Comparison of ENCODE assay signal across 26 cellular contexts in genomic region chr17:72943826-72944689, GRCh38.
DNase-seq lines count a peak whose midpoint lies in the region; ATAC-seq, FAIRE-seq and TF ChIP-seq lines count a peak whose summit lies in the region.
"Had no signal": no experiment of that assay in that cellular context is flagged by ENCODE, and none has a peak within 500 bp of the region (broad histone marks: within the 10 kb centered on the region; RNA-seq: fewer than 3 reads in every experiment).

No MANE protein-coding gene starts in this region.

- peak; percentile 42 for FAIRE-seq in K562 (lab: Jason Lieb, UNC)
- FAIRE-seq: astrocyte, GM12892 had no signal

- no peaks in the 10 kb centered on the region; the same call in 2 of the 3 replicates for H3K36me3 ChIP-seq in K562 (ENCODE audit: control insufficient read depth, insufficient read depth, low read length)
- H3K36me3 ChIP-seq in neural progenitor cell, result no peaks in the 10 kb centered on the region
- H3K36me3 ChIP-seq: heart left ventricle had no signal

- H3K27me3 ChIP-seq in K562 (ENCODE audit: control insufficient read depth in 2 of 2, insufficient read depth in 2 of 2, low read length in 2 of 2) (no peaks in the 10 kb centered on the region), neural progenitor cell (no peaks in the 10 kb centered on the region)
- H3K27me3 ChIP-seq: heart left ventricle had no signal

- no peak overlapping the region for H3K27ac ChIP-seq in K562 (ENCODE audit: extremely low read depth, low read depth, low read length)
- no peak overlapping the region for H3K27ac ChIP-seq in neural progenitor cell
- H3K27ac ChIP-seq: 22Rv1, epithelial cell of prostate, heart left ventricle had no signal

- H3K9me3 ChIP-seq in K562 (replicated peaks; ENCODE audit: control insufficient read depth, insufficient read depth, low read depth, low read length) (no peaks in the 10 kb centered on the region), neural progenitor cell (ENCODE audit: low read depth) (no peaks in the 10 kb centered on the region)
- H3K9me3 ChIP-seq: heart left ventricle had no signal

- peaks cover 7% of the 10 kb centered on the region for H3K27me3 Mint-ChIP-seq in neural progenitor cell (ENCODE audit: insufficient read depth, low read depth)
- H3K27me3 Mint-ChIP-seq: activated CD8-positive, alpha-beta memory T cell treated with anti-CD3 and anti-CD28 coated beads, Interleukin-2, amount 10 ng/mL, durations not matched to agents 7 days and 5 days; CD8-positive, alpha-beta memory T cell; memory B cell had no signal

- H3K4me1 ChIP-seq in K562 (replicated peaks in 1 of 2; ENCODE audit: control insufficient read depth in 2 of 2, insufficient read depth in 2 of 2, low read length in 2 of 2) (no peaks in the 10 kb centered on the region), neural progenitor cell (peaks cover 10% of the 10 kb centered on the region)
- H3K4me1 ChIP-seq: heart left ventricle had no signal

- BruUV-seq in K562 (replicated peaks; lab: Mats Ljungman, UMichigan), result no TSS peak

- no peaks in the 10 kb centered on the region for H3K9me3 Mint-ChIP-seq in neural progenitor cell
- H3K9me3 Mint-ChIP-seq: activated naive CD4-positive, alpha-beta T cell treated with anti-CD3 and anti-CD28 coated beads, Interleukin-2, amount 50 U/mL, for 72 hours; activated T-helper 1 cell treated with anti-CD3 and anti-CD28 coated beads, Interleukin-12 subunit alpha, Interleukin-12 subunit beta, Interleukin-2, Interleukin-4 antibody, amounts not matched to agents 30 ng/mL and 10 ng/mL and 1 ng/mL, durations not matched to agents 14 hours and 24 hours and 36 hours; CD8-positive, alpha-beta memory T cell; memory B cell had no signal

- H3K9ac ChIP-seq in K562 (ENCODE audit: insufficient read depth in 1 of 2, low read depth in 2 of 2, low read length in 2 of 2) (no peak overlapping the region), neural progenitor cell (no peak overlapping the region)

- CTCF ChIA-PET in K562 (lab: Yijun Ruan, JAX; ENCODE audit: low intra/inter-chr PET ratio), result no interaction called here

- H3K79me2 ChIP-seq in K562 (ENCODE audit: control insufficient read depth, insufficient read depth, low read length) (no peaks in the 10 kb centered on the region), neural progenitor cell (ENCODE audit: low read depth) (no peaks in the 10 kb centered on the region)

- H3K4me3 ChIP-seq in K562 (no peak overlapping the region), neural progenitor cell (no peak overlapping the region)
- H3K4me3 ChIP-seq: heart left ventricle had no signal

- no peak overlapping the region for H3K4me2 ChIP-seq in K562 (ENCODE audit: insufficient read depth, low read length)
- no peak overlapping the region for H3K4me2 ChIP-seq in neural progenitor cell

- no peaks in the 10 kb centered on the region for H3K9me1 ChIP-seq in K562 (ENCODE audit: control insufficient read depth, insufficient read depth, low read length)

- no peak for TF ChIP-seq RAD21 in K562 (CRISPR knock-in tag; conservative IDR thresholded peaks at IDR 0.05 in 1 of 2, IDR thresholded peaks at IDR 0.05 in 1 of 2)

- POLR2A ChIA-PET in K562 (lab: Yijun Ruan, JAX), result no interaction called here

- H3F3A ChIP-seq in neural progenitor cell (ENCODE audit: low read depth), result no peaks in the 10 kb centered on the region

- no peak for TF ChIP-seq POLR2A in K562 (conservative IDR thresholded peaks at IDR 0.05)

- 49% methylated on average over 4 of the region's 4 CpGs for WGBS in K562 (ENCODE audit: insufficient coverage, low coverage, missing lambda C conversion rate)

- TF ChIP-seq CTCF in K562 (IDR thresholded peaks at IDR 0.05 in 2 of 3, conservative IDR thresholded peaks at IDR 0.05 in 1 of 3; ENCODE audit: insufficient read depth in 2 of 3, low read depth in 1 of 3, low read length in 3 of 3), result no peak
- TF ChIP-seq CTCF in neural progenitor cell (IDR thresholded peaks at IDR 0.05), result no peak

- H3K4me3 Mint-ChIP-seq in neural progenitor cell, result no peak overlapping the region
- H3K4me3 Mint-ChIP-seq: activated CD8-positive, alpha-beta memory T cell treated with anti-CD3 and anti-CD28 coated beads, Interleukin-2, amount 10 ng/mL, durations not matched to agents 7 days and 5 days; activated T-helper 1 cell treated with anti-CD3 and anti-CD28 coated beads, Interleukin-12 subunit alpha, Interleukin-12 subunit beta, Interleukin-2, Interleukin-4 antibody, amounts not matched to agents 30 ng/mL and 10 ng/mL and 1 ng/mL, durations not matched to agents 14 hours and 24 hours and 36 hours; CD8-positive, alpha-beta memory T cell; memory B cell had no signal

- TF ChIP-seq EP300 in K562 (IDR thresholded peaks at IDR 0.05; ENCODE audit: low read length), result no peak

- H4K20me1 ChIP-seq in K562 (replicated peaks; ENCODE audit: control insufficient read depth, insufficient read depth, low read length) (no peaks in the 10 kb centered on the region; the same call in 1 of the 2 replicates), neural progenitor cell (ENCODE audit: low read depth) (no peaks in the 10 kb centered on the region)

- H3K27ac Mint-ChIP-seq in neural progenitor cell, result peak overlapping the region; percentile 15
- H3K27ac Mint-ChIP-seq: activated CD8-positive, alpha-beta memory T cell treated with anti-CD3 and anti-CD28 coated beads, Interleukin-2, amount 10 ng/mL, durations not matched to agents 7 days and 5 days; activated naive CD4-positive, alpha-beta T cell treated with anti-CD3 and anti-CD28 coated beads, Interleukin-2, amount 50 U/mL, for 72 hours; activated T-helper 1 cell treated with anti-CD3 and anti-CD28 coated beads, Interleukin-12 subunit alpha, Interleukin-12 subunit beta, Interleukin-2, Interleukin-4 antibody, amounts not matched to agents 30 ng/mL and 10 ng/mL and 1 ng/mL, durations not matched to agents 14 hours and 24 hours and 36 hours; memory B cell had no signal

- intact Hi-C loops in K562 (cut with micrococcal nuclease) (no loop called here), cardiac septum (cut with DNase I) (no loop called here)

- no peak overlapping the region for H2AFZ ChIP-seq in K562 (ENCODE audit: low read depth, low read length)
- H2AFZ ChIP-seq in neural progenitor cell (replicated peaks), result no peak overlapping the region

- no peak for ATAC-seq in K562
- ATAC-seq: activated CD8-positive, alpha-beta memory T cell treated with anti-CD3 and anti-CD28 coated beads, Interleukin-2, amount 10 ng/mL, durations not matched to agents 7 days and 5 days; activated naive CD4-positive, alpha-beta T cell treated with anti-CD3 and anti-CD28 coated beads, Interleukin-2, amount 50 U/mL, for 72 hours; heart left ventricle; left colon had no signal

- DNase-seq in DMS 273 (lab: John Stamatoyannopoulos, UW; ENCODE audit: unreplicated experiment) (peak; percentile 45), DMS 273 treated with DMSO at 0.1 percent for 48 hours (lab: John Stamatoyannopoulos, UW) (no peak), NCI-H446 (lab: John Stamatoyannopoulos, UW) (peak; percentile 97 to 98), K562 (ENCODE audit: extremely low read depth in 1 of 4, low spot score in 3 of 4) (no peak), neural progenitor cell (ENCODE audit: low spot score) (no peak), OCI-M2 (lab: John Stamatoyannopoulos, UW; ENCODE audit: unreplicated experiment) (no peak), NCI-H2107 (lab: John Stamatoyannopoulos, UW) (no peak), cardiac septum (ENCODE audit: low spot score) (no peak)
- DNase-seq: activated CD4-positive, alpha-beta T cell treated with anti-CD3 and anti-CD28 coated beads, Interleukin-2, amount 50 U/mL, for 1 hour; activated CD8-positive, alpha-beta memory T cell treated with anti-CD3 and anti-CD28 coated beads, Interleukin-2, amount 10 ng/mL, durations not matched to agents 7 days and 5 days; CD8-positive, alpha-beta memory T cell; DND-41; H7; heart left ventricle; left colon; NCI-H2029 treated with DMSO at 0.1 percent for 48 hours; NCI-H526 treated with DMSO at 0.1 percent for 48 hours; RPMI8226; trophoblast cell had no signal

- in situ Hi-C loops in K562 (cut with MboI), result no loop called here

- H3K36me3 Mint-ChIP-seq in neural progenitor cell, result no peaks in the 10 kb centered on the region

- peaks cover 51% of the 10 kb centered on the region for H3K4me1 Mint-ChIP-seq in neural progenitor cell
- H3K4me1 Mint-ChIP-seq: activated CD8-positive, alpha-beta memory T cell treated with anti-CD3 and anti-CD28 coated beads, Interleukin-2, amount 10 ng/mL, durations not matched to agents 7 days and 5 days; CD8-positive, alpha-beta memory T cell had no signal

TF ChIP-seq in K562, 482 proteins besides CTCF, POLR2A, EP300 and RAD21 (continues in another document):
- TF ChIP-seq, protein P1, sequence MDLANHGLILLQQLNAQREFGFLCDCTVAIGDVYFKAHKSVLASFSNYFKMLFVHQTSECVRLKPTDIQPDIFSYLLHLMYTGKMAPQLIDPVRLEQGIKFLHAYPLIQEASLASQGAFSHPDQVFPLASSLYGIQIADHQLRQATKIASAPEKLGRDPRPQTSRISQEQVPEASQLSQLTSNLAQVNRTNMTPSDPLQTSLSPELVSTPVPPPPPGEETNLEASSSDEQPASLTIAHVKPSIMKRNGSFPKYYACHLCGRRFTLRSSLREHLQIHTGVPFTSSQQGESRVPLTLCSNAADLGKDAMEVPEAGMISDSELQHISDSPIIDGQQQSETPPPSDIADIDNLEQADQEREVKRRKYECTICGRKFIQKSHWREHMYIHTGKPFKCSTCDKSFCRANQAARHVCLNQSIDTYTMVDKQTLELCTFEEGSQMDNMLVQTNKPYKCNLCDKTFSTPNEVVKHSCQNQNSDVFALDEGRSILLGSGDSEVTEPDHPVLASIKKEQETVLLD (IDR thresholded peaks at IDR 0.05), result no peak

Comparison
In these comparisons a context has a peak if more than half of its experiments do, and no peak if none do; other contexts are left out.
1. DNase-seq: peak in DMS 273 (single experiment) and NCI-H446 (2 of 2); none in DMS 273 treated with DMSO at 0.1 percent for 48 hours (single experiment), K562 (0 of 4), neural progenitor cell (single experiment), OCI-M2 (single experiment), NCI-H2107 (single experiment) and cardiac septum (single experiment).